In genomic region chr5:141094481-141095262, GRCh38 we compare ENCODE assay signal across 9 cellular contexts. TPM values are rescaled to one million over a fixed set of nuclear protein-coding genes. Genes with fewer than 3 reads are reported as not detected.
DNase-seq lines count a peak whose midpoint lies in the region; ATAC-seq, FAIRE-seq and TF ChIP-seq lines count a peak whose summit lies in the region.
"Had no signal": no experiment of that assay in that cellular context is flagged by ENCODE, and none has a peak within 500 bp of the region (broad histone marks: within the 10 kb centered on the region; RNA-seq: fewer than 3 reads in every experiment).

Gene PCDHB2 (plus strand): TSS chr5:141094615. CDS start chr5:141094791, 176 bp downstream.

- no peak within 1 kb of the TSS for H3K9ac ChIP-seq in K562 (ENCODE audit: insufficient read depth in 1 of 2, low read depth in 2 of 2, low read length in 2 of 2)
- H3K9ac ChIP-seq: KMS-11 had no signal

- under 1% methylated on average over 27 of the region's 29 CpGs for WGBS in K562 (ENCODE audit: insufficient coverage, low coverage, missing lambda C conversion rate)
- WGBS in tibial nerve, 2 donors: 19 to 20% methylated on average over 29 of the region's 29 CpGs

- TF ChIP-seq CTCF in K562 (IDR thresholded peaks at IDR 0.05 in 2 of 3, conservative IDR thresholded peaks at IDR 0.05 in 1 of 3; ENCODE audit: insufficient read depth in 2 of 3, low read depth in 1 of 3, low read length in 3 of 3): peak; percentile 48 to 65 (median 56)
- peak in 3 of 5 experiments; percentile 8 to 34 (median 19) for TF ChIP-seq CTCF in tibial nerve (IDR thresholded peaks at IDR 0.05)

- H3K27ac ChIP-seq in K562 (ENCODE audit: extremely low read depth, low read depth, low read length): no peak within 1 kb of the TSS
- H3K27ac ChIP-seq in tibial nerve: no peak within 1 kb of the TSS
- H3K27ac ChIP-seq: KMS-11 had no signal

- TF ChIP-seq RAD21 in K562 (CRISPR knock-in tag; conservative IDR thresholded peaks at IDR 0.05 in 1 of 2, IDR thresholded peaks at IDR 0.05 in 1 of 2): peak in 1 of 2 experiments; percentile 23; a peak in 1 of 4 replicates

- no peak within 1 kb of the TSS; the same call in 1 of the 2 replicates for H3K4me2 ChIP-seq in K562 (ENCODE audit: insufficient read depth, low read length)
- H3K4me2 ChIP-seq: KMS-11 had no signal

- H3K4me1 ChIP-seq in K562 (replicated peaks in 1 of 2; ENCODE audit: control insufficient read depth in 2 of 2, insufficient read depth in 2 of 2, low read length in 2 of 2): no peaks in the 10 kb centered on the region
- H3K4me1 ChIP-seq in tibial nerve: no peaks in the 10 kb centered on the region

- no peaks in the 10 kb centered on the region for H4K20me1 ChIP-seq in K562 (replicated peaks; ENCODE audit: control insufficient read depth, insufficient read depth, low read length)

- DNase-seq in ELR (ENCODE audit: low read depth) (peak; percentile 9), NCI-H2227 (lab: John Stamatoyannopoulos, UW; ENCODE audit: unreplicated experiment) (peak; percentile 76), K562 (ENCODE audit: extremely low read depth in 1 of 4, low spot score in 3 of 4) (peak; percentile 15 to 37 (median 20)), inferior parietal cortex (ENCODE audit: extremely low spot score) (peak; percentile 43), tibial nerve (ENCODE audit: low spot score in 2 of 2) (peak in 1 of 2 donors; percentile 12), KBM-7 (no peak), ureter (ENCODE audit: low spot score) (no peak)
- no peak for DNase-seq in activated T-cell treated with anti-CD3 and anti-CD28 coated beads, Interleukin-2, amount 50 U/mL, for 48 hours

- TF ChIP-seq POLR2A in K562 (conservative IDR thresholded peaks at IDR 0.05) (no peak), tibial nerve (IDR thresholded peaks at IDR 0.05) (no peak)

- POLR2A ChIA-PET in K562 (lab: Yijun Ruan, JAX): interaction anchor here (0.6 kb wide), 1 partner anchor 325 kb away, joined by 3 read pairs; no protein-coding TSS in a partner anchor

- H3K9me3 ChIP-seq in K562 (replicated peaks; ENCODE audit: control insufficient read depth, insufficient read depth, low read depth, low read length) (no peaks in the 10 kb centered on the region), tibial nerve (peaks cover 0 to 88% (median 11%) of the 10 kb centered on the region in 4 donors)

- no TSS peak for BruUV-seq in K562 (replicated peaks; lab: Mats Ljungman, UMichigan)

- peak within 1 kb of the TSS; percentile 38; the same call in 1 of the 2 replicates for H2AFZ ChIP-seq in K562 (ENCODE audit: low read depth, low read length)

- H3K4me3 ChIP-seq in K562 (peak within 1 kb of the TSS; percentile 25; the same call in 1 of the 2 replicates), tibial nerve (peak within 1 kb of the TSS in 2 of 4 donors; percentile 16 to 39)

- H3K36me3 ChIP-seq in K562 (ENCODE audit: control insufficient read depth, insufficient read depth, low read length) (no peaks in the 10 kb centered on the region), tibial nerve (no peaks in the 10 kb centered on the region)

- TF ChIP-seq EP300 in K562 (IDR thresholded peaks at IDR 0.05; ENCODE audit: low read length): no peak
- TF ChIP-seq EP300 in tibial nerve (IDR thresholded peaks at IDR 0.05): no peak

- H3K79me2 ChIP-seq in K562 (ENCODE audit: control insufficient read depth, insufficient read depth, low read length): no peaks in the 10 kb centered on the region

- H3K27me3 ChIP-seq in K562 (ENCODE audit: control insufficient read depth in 2 of 2, insufficient read depth in 2 of 2, low read length in 2 of 2) (no peaks in the 10 kb centered on the region; a peak in 1 of 5 replicates), tibial nerve (no peaks in the 10 kb centered on the region)

- intact Hi-C loops in K562 (cut with micrococcal nuclease): no loop called here

- in situ Hi-C loops in K562 (cut with MboI): no loop called here
- in situ Hi-C loops in KBM-7 (cut with MboI; ENCODE audit: low pct_unique_long_range_greater_than_20kb, low sequenced_read_pairs): no loop called here

- CTCF ChIA-PET in K562 (lab: Yijun Ruan, JAX; ENCODE audit: low intra/inter-chr PET ratio): interaction anchor here (0.7 kb wide), 1 partner anchor 463 kb away, joined by 3 read pairs; no protein-coding TSS in a partner anchor

- ATAC-seq in K562: peak; percentile 84

- no peaks in the 10 kb centered on the region for H3K9me1 ChIP-seq in K562 (ENCODE audit: control insufficient read depth, insufficient read depth, low read length)

- peak; percentile 6 for FAIRE-seq in K562 (lab: Jason Lieb, UNC)

TF ChIP-seq in K562, 482 proteins besides CTCF, POLR2A, EP300 and RAD21:
- TF ChIP-seq ESRRA (IDR thresholded peaks at IDR 0.05; ENCODE audit: borderline replicate concordance, low read depth) (no peak), PHB2 (IDR thresholded peaks at IDR 0.05; ENCODE audit: low read depth) (no peak), POLR2H (tag; IDR thresholded peaks at IDR 0.05; ENCODE audit: low read depth) (no peak)

RNA-seq across cellular contexts. Expression of gene PCDHB2, which starts in this region (rescaled TPM):
- total RNA-seq in K562 (2011; cell fraction: chromatin; rRNA removed; ENCODE audit: low replicate concordance): 0.23 and 0.30 TPM in 2 replicates
- 0.13 and 0.33 TPM in 2 replicates for total RNA-seq in K562 (2011; cell fraction: nucleolus; rRNA removed)
- not detected in 2 replicates for total RNA-seq in K562 (2011; cell fraction: nucleoplasm; rRNA removed)
- 0.08 TPM in 1 of 2 replicates, not detected in the other for total RNA-seq in K562 (2014; rRNA removed)
- total RNA-seq in K562 (2014; rRNA removed; fragmentation: Illumina TruSeq; extraction: Trizol): 0.15 TPM in 1 of 2 replicates, not detected in the other
- total RNA-seq in K562 (2015; rRNA removed; fragmentation: Illumina TruSeq; extraction: Trizol): 0.11 and 0.22 TPM in 2 replicates
- 0.20 TPM in 1 of 2 replicates, not detected in the other for total RNA-seq in K562 (2021)
- 0.10 TPM in 1 of 2 replicates, not detected in the other for polyA plus RNA-seq in K562 (2011; rRNA removed)
- 0.12 TPM in 1 of 2 replicates, not detected in the other for polyA plus RNA-seq in K562 (2011; cell fraction: cytosol; rRNA removed)
- polyA plus RNA-seq in K562 (2011; cell fraction: nucleus; rRNA removed): 0.20 TPM in 1 of 2 replicates, not detected in the other
- polyA plus RNA-seq in K562 (2012): 0.05 and 0.14 TPM in 2 replicates
- polyA plus RNA-seq in K562 (2014; fragmentation: Illumina TruSeq; extraction: Trizol): not detected in 2 replicates
- polyA plus RNA-seq in K562 (2014; fragmentation: Nextera tagmentation; extraction: Ambion mirVana): not detected
- not detected in 2 replicates for polyA plus RNA-seq in K562 (2014; rRNA removed)
- not detected in 2 replicates for polyA minus RNA-seq in K562 (2011; rRNA and poly(A)+ RNA removed)
- polyA minus RNA-seq in K562 (2011; cell fraction: cytosol; rRNA and poly(A)+ RNA removed): not detected in 2 replicates
- not detected in 2 replicates for polyA minus RNA-seq in K562 (2011; cell fraction: nucleus; rRNA and poly(A)+ RNA removed)
- 1 to 10 TPM; 1.7 to 7.5 (median 4.6) TPM for total RNA-seq in tibial nerve
- total RNA-seq in ureter: 1.8 TPM

Comparison
In these comparisons a context has a peak if more than half of its experiments do, and no peak if none do; other contexts are left out.
1. Peak in DNase-seq, ATAC-seq and H3K4me3 ChIP-seq in K562; RNA of the gene not detected or under 1 TPM.
2. DNase-seq: peak in ELR (single experiment), NCI-H2227 (single experiment) and inferior parietal cortex (single experiment); none in KBM-7 (single experiment), ureter (single experiment) and activated T-cell treated with anti-CD3 and anti-CD28 coated beads, Interleukin-2, amount 50 U/mL, for 48 hours (0 of 2).